In genomic region chr2:30736461-30737325, GRCh38 we compare ENCODE assay signal across 23 cellular contexts.
A peak's percentile ranks its signal among the peaks of the same experiment; 100 is the strongest.
DNase-seq lines count a peak whose midpoint lies in the region; ATAC-seq and TF ChIP-seq lines count a peak whose summit lies in the region.
"Had no signal": no experiment of that assay in that cellular context is flagged by ENCODE, and none has a peak within 500 bp of the region (broad histone marks: within the 10 kb centered on the region; RNA-seq: fewer than 3 reads in every experiment).

No MANE protein-coding gene starts in this region.

- no peak for TF ChIP-seq CTCF in body of pancreas (IDR thresholded peaks at IDR 0.05)
- no peak for TF ChIP-seq CTCF in GM10266 (IDR thresholded peaks at IDR 0.05; ENCODE audit: control insufficient read depth, insufficient read depth, low read depth, missing control alignments)
- TF ChIP-seq CTCF in ovary (IDR thresholded peaks at IDR 0.05), result no peak

- H3K27ac ChIP-seq in body of pancreas (no peak overlapping the region), ovary (no peak overlapping the region)
- H3K27ac ChIP-seq: adrenal gland, breast epithelium, heart left ventricle, left ventricle myocardium inferior, PC-9, testis had no signal

- TF ChIP-seq EP300 in ovary (IDR thresholded peaks at IDR 0.05), result no peak

- WGBS in body of pancreas, 2 donors, result 58 to 63% methylated on average over 15 to 18 of the region's 18 CpGs
- 81 to 83% (median 83%) methylated on average over 18 of the region's 18 CpGs for WGBS in ovary, 3 donors

- H3K27me3 ChIP-seq in body of pancreas, result no peaks in the 10 kb centered on the region
- no peaks in the 10 kb centered on the region for H3K27me3 ChIP-seq in ovary
- H3K27me3 ChIP-seq: adrenal gland, breast epithelium, testis had no signal

- peak; percentile 63 for ATAC-seq in body of pancreas
- ATAC-seq: GM12878; heart left ventricle; stimulated activated effector memory CD8-positive, alpha-beta T cell treated with anti-CD3 and anti-CD28 coated beads, Interleukin-12 subunit alpha, Interleukin-12 subunit beta, amount 100 ng/mL, for 72 hours; T-helper 17 cell had no signal

- intact Hi-C loops in body of pancreas (cut with DNase I) (no loop called here), ovary (cut with DNase I) (loop anchor here in 1 of 4 donors (10.0 kb wide), 1 partner anchor 428 kb away; no protein-coding TSS in a partner anchor)

- no peak for TF ChIP-seq POLR2A in body of pancreas (IDR thresholded peaks at IDR 0.05)
- no peak for TF ChIP-seq POLR2A in ovary (IDR thresholded peaks at IDR 0.05)

- no peaks in the 10 kb centered on the region for H3K9me3 ChIP-seq in body of pancreas
- H3K9me3 ChIP-seq in ovary, result no peaks in the 10 kb centered on the region
- H3K9me3 ChIP-seq: adrenal gland, breast epithelium, heart left ventricle, left ventricle myocardium inferior, testis had no signal

- DNase-seq in activated effector memory CD4-positive, alpha-beta T cell treated with anti-CD3 and anti-CD28 coated beads, Interleukin-2, amount 50 U/mL, for 16 hours, result peak; percentile 36
- DNase-seq in activated effector memory CD4-positive, alpha-beta T cell treated with Interleukin-2 at 50 U/mL for 16 hours, result no peak
- DNase-seq in NCI-H2029 (lab: John Stamatoyannopoulos, UW), result peak; percentile 80
- DNase-seq in body of pancreas, result peak; percentile 52 to 76 (median 65)
- no peak for DNase-seq in GM10266 (ENCODE audit: extremely low spot score)
- no peak for DNase-seq in NAMALWA (ENCODE audit: low spot score)
- no peak for DNase-seq in activated CD4-positive, CD25-positive, alpha-beta regulatory T cell (lab: John Stamatoyannopoulos, UW)
- no peak for DNase-seq in ovary
- DNase-seq: ACHN; activated CD4-positive, alpha-beta T cell treated with anti-CD3 and anti-CD28 coated beads, Interleukin-2, amount 10 ng/mL, durations not matched to agents 7 days and 5 days; activated gamma-delta T cell; adrenal gland; C1 segment of cervical spinal cord; cortex of kidney; heart left ventricle; left ventricle myocardium inferior; NCI-H82; PC-9; T-helper 17 cell; testis had no signal

- no peaks in the 10 kb centered on the region for H3K36me3 ChIP-seq in body of pancreas (replicated peaks in 1 of 2; ENCODE audit: insufficient read depth in 1 of 2, low read depth in 2 of 2)
- no peaks in the 10 kb centered on the region for H3K36me3 ChIP-seq in ovary
- H3K36me3 ChIP-seq: adrenal gland, breast epithelium, heart left ventricle, left ventricle myocardium inferior had no signal

- H3K4me1 ChIP-seq in body of pancreas, result peaks cover 5% of the 10 kb centered on the region
- no peaks in the 10 kb centered on the region for H3K4me1 ChIP-seq in ovary (ENCODE audit: insufficient read depth)
- H3K4me1 ChIP-seq: adrenal gland, heart left ventricle, left ventricle myocardium inferior, testis had no signal

- H3K4me3 ChIP-seq in body of pancreas (no peak overlapping the region), ovary (no peak overlapping the region)
- H3K4me3 ChIP-seq: adrenal gland, breast epithelium, GM12878, heart left ventricle, left ventricle myocardium inferior, PC-9, testis had no signal

Comparison
In these comparisons a context has a peak if more than half of its experiments do, and no peak if none do; other contexts are left out.
1. DNase-seq: peak in activated effector memory CD4-positive, alpha-beta T cell treated with anti-CD3 and anti-CD28 coated beads, Interleukin-2, amount 50 U/mL, for 16 hours (single experiment), NCI-H2029 (single experiment) and body of pancreas (4 of 4); none in activated effector memory CD4-positive, alpha-beta T cell treated with Interleukin-2 at 50 U/mL for 16 hours (single experiment), GM10266 (single experiment), NAMALWA (single experiment), activated CD4-positive, CD25-positive, alpha-beta regulatory T cell (0 of 4) and ovary (0 of 5).